Comparison of ENCODE assay signal across 14 cellular contexts in genomic region chr17:49815761-49816281, GRCh38. TPM values are rescaled to one million over a fixed set of nuclear protein-coding genes. Genes with fewer than 3 reads are reported as not detected.
DNase-seq lines count a peak whose midpoint lies in the region; ATAC-seq, FAIRE-seq and TF ChIP-seq lines count a peak whose summit lies in the region.
"Had no signal": no experiment of that assay in that cellular context is flagged by ENCODE, and none has a peak within 500 bp of the region (broad histone marks: within the 10 kb centered on the region; RNA-seq: fewer than 3 reads in every experiment).

No MANE protein-coding gene starts in this region.

- no TSS peak for BruUV-seq in mammary epithelial cell (replicated peaks; lab: Mats Ljungman, UMichigan)

- TF ChIP-seq CTCF in mammary epithelial cell (conservative IDR thresholded peaks at IDR 0.05 in 1 of 2, IDR thresholded peaks at IDR 0.05 in 1 of 2; ENCODE audit: extremely low read depth in 1 of 2, insufficient read depth in 1 of 2, low read depth in 1 of 2, low read length in 2 of 2) (no peak), keratinocyte (optimal IDR thresholded peaks at IDR 0.05 in 1 of 3, IDR thresholded peaks at IDR 0.05 in 1 of 3, conservative IDR thresholded peaks at IDR 0.05 in 1 of 3; ENCODE audit: extremely low read depth in 1 of 3, insufficient read depth in 2 of 3, low read length in 3 of 3) (no peak)

- H3K4me3 ChIP-seq in mammary epithelial cell (replicated peaks in 1 of 3; ENCODE audit: insufficient read depth in 1 of 3, low read depth in 2 of 3, low read length in 3 of 3) (no peak overlapping the region), keratinocyte (ENCODE audit: control insufficient read depth in 2 of 3, extremely low read depth in 1 of 3, insufficient read depth in 2 of 3, low read depth in 1 of 3, low read length in 3 of 3) (peak overlapping the region in 1 of 3 experiments; percentile 2)
- H3K4me3 ChIP-seq: A549, right lobe of liver, SJCRH30 had no signal

- H3K79me2 ChIP-seq in mammary epithelial cell (ENCODE audit: insufficient read depth, low read length) (peaks cover 3% of the 10 kb centered on the region), keratinocyte (ENCODE audit: control insufficient read depth, insufficient read depth, low read length) (no peaks in the 10 kb centered on the region)

- no peaks in the 10 kb centered on the region for H3K27me3 Mint-ChIP-seq in activated CD4-positive, alpha-beta T cell treated with anti-CD3 and anti-CD28 coated beads, Interleukin-2, amount 10 ng/mL, durations not matched to agents 24 days and 14 days

- intact Hi-C loops in activated CD4-positive, alpha-beta T cell treated with anti-CD3 and anti-CD28 coated beads, Interleukin-2, amount 10 ng/mL, durations not matched to agents 24 days and 14 days (cut with micrococcal nuclease): no loop called here
- intact Hi-C loops in mammary epithelial cell (cut with micrococcal nuclease): no loop called here
- intact Hi-C loops in posterior vena cava (cut with DNase I): no loop called here

- peak overlapping the region; percentile 56 for H3K27ac Mint-ChIP-seq in activated CD4-positive, alpha-beta T cell treated with anti-CD3 and anti-CD28 coated beads, Interleukin-2, amount 10 ng/mL, durations not matched to agents 24 days and 14 days

- in situ Hi-C loops in mammary epithelial cell (cut with MboI; ENCODE audit: low sequenced_read_pairs in 2 of 2): no loop called here

- H3K4me3 Mint-ChIP-seq in activated CD4-positive, alpha-beta T cell treated with anti-CD3 and anti-CD28 coated beads, Interleukin-2, amount 10 ng/mL, durations not matched to agents 24 days and 14 days: no peak overlapping the region

- H3K27ac ChIP-seq in mammary epithelial cell (ENCODE audit: insufficient read depth, low read depth, low read length) (peak overlapping the region; percentile 6), keratinocyte (ENCODE audit: control insufficient read depth, insufficient read depth, low read length) (peak overlapping the region; percentile 42), substantia nigra (ENCODE audit: low read depth, low read length, poor library complexity, severe bottlenecking) (peak overlapping the region; percentile 63)
- H3K27ac ChIP-seq: A549, right lobe of liver, SJCRH30 had no signal

- no peak for ATAC-seq in GM21381 (IDR thresholded peaks at IDR 0.05; ENCODE audit: unreplicated experiment)
- ATAC-seq: A549, right lobe of liver had no signal

- H3K9me3 ChIP-seq in mammary epithelial cell (replicated peaks; ENCODE audit: insufficient read depth, low read length): no peaks in the 10 kb centered on the region
- no peaks in the 10 kb centered on the region for H3K9me3 ChIP-seq in keratinocyte (ENCODE audit: control insufficient read depth, low read depth, low read length)
- H3K9me3 ChIP-seq: A549, right lobe of liver, SJCRH30 had no signal

- 17% methylated on average over 8 of the region's 9 CpGs for WGBS in mammary epithelial cell (ENCODE audit: low coverage, missing lambda C conversion rate)

- no peaks in the 10 kb centered on the region for H3K9me1 ChIP-seq in keratinocyte (ENCODE audit: control insufficient read depth, extremely low read depth, insufficient read depth, low read length)

- no peaks in the 10 kb centered on the region for H3K9me3 Mint-ChIP-seq in activated CD4-positive, alpha-beta T cell treated with anti-CD3 and anti-CD28 coated beads, Interleukin-2, amount 10 ng/mL, durations not matched to agents 24 days and 14 days

- CTCF ChIA-PET in mammary epithelial cell (lab: Charles Lee; ENCODE audit: low non-redundant PET): interaction anchor here (0.6 kb wide), 1 partner anchor 249 kb away, joined by 3 read pairs; no protein-coding TSS in a partner anchor

- DNase-seq in activated CD4-positive, alpha-beta T cell treated with anti-CD3 and anti-CD28 coated beads, Interleukin-2, amount 10 ng/mL, durations not matched to agents 24 days and 14 days: no peak
- no peak for DNase-seq in activated CD4-positive, alpha-beta T cell treated with anti-CD3 and anti-CD28 coated beads, Interleukin-2, amount 50 U/mL, for 1 hour
- DNase-seq in mammary epithelial cell (peak; percentile 41), keratinocyte (ENCODE audit: low read depth, low spot score) (no peak), substantia nigra (lab: John Stamatoyannopoulos, UW) (peak in 7 of 49 donors; percentile 4 to 28 (median 16)), NCI-H1436 (lab: John Stamatoyannopoulos, UW) (no peak), posterior vena cava (ENCODE audit: low spot score) (no peak)
- DNase-seq: activated effector memory CD4-positive, alpha-beta T cell treated with Interleukin-2 at 50 U/mL for 16 hours; NCI-H1694 treated with DMSO at 0.1 percent for 48 hours; right lobe of liver; SJCRH30 had no signal

- H4K20me1 ChIP-seq in mammary epithelial cell (ENCODE audit: insufficient read depth, low read length) (no peaks in the 10 kb centered on the region), keratinocyte (ENCODE audit: control insufficient read depth, extremely low read depth, insufficient read depth, low read length) (no peaks in the 10 kb centered on the region)

- no peak overlapping the region for H2AFZ ChIP-seq in mammary epithelial cell (ENCODE audit: low read depth, low read length)
- no peak overlapping the region for H2AFZ ChIP-seq in keratinocyte (ENCODE audit: control insufficient read depth, low read length)

- H3K4me1 ChIP-seq in mammary epithelial cell (ENCODE audit: insufficient read depth, low read length) (peaks cover 14% of the 10 kb centered on the region), keratinocyte (ENCODE audit: control insufficient read depth, extremely low read depth, insufficient read depth, low read length) (peaks cover 18% of the 10 kb centered on the region)
- H3K4me1 ChIP-seq: A549, right lobe of liver, SJCRH30 had no signal

- H3K4me2 ChIP-seq in mammary epithelial cell (ENCODE audit: insufficient read depth, low read depth, low read length) (peak overlapping the region; percentile 66), keratinocyte (ENCODE audit: control insufficient read depth, extremely low read depth, insufficient read depth, low read depth, low read length) (peak overlapping the region; percentile 60)
- H3K4me2 ChIP-seq: A549 had no signal

- peaks cover 54% of the 10 kb centered on the region for H3K36me3 Mint-ChIP-seq in activated CD4-positive, alpha-beta T cell treated with anti-CD3 and anti-CD28 coated beads, Interleukin-2, amount 10 ng/mL, durations not matched to agents 24 days and 14 days (ENCODE audit: low read depth)

- no peaks in the 10 kb centered on the region for H3K27me3 ChIP-seq in mammary epithelial cell (ENCODE audit: insufficient read depth, low read length)
- no peaks in the 10 kb centered on the region for H3K27me3 ChIP-seq in keratinocyte (ENCODE audit: control insufficient read depth, extremely low read depth, insufficient read depth, low read length)
- H3K27me3 ChIP-seq: right lobe of liver, SJCRH30 had no signal

- H3K9ac ChIP-seq in mammary epithelial cell (ENCODE audit: insufficient read depth, low read length) (no peak overlapping the region), keratinocyte (ENCODE audit: control insufficient read depth, extremely low read depth, insufficient read depth, low read length) (peak overlapping the region; percentile 28)

- FAIRE-seq in keratinocyte (lab: Jason Lieb, UNC): peak; percentile 73
- FAIRE-seq: A549, frontal cortex had no signal

- H3K36me3 ChIP-seq in mammary epithelial cell (ENCODE audit: insufficient read depth, low read length): peaks cover 13% of the 10 kb centered on the region
- peaks cover 10 to 24% of the 10 kb centered on the region in 2 experiments for H3K36me3 ChIP-seq in keratinocyte (ENCODE audit: control insufficient read depth in 2 of 2, extremely low read depth in 1 of 2, insufficient read depth in 2 of 2, low read length in 2 of 2)

- peaks cover 36% of the 10 kb centered on the region for H3K4me1 Mint-ChIP-seq in activated CD4-positive, alpha-beta T cell treated with anti-CD3 and anti-CD28 coated beads, Interleukin-2, amount 10 ng/mL, durations not matched to agents 24 days and 14 days

- dilution Hi-C loops in mammary epithelial cell (cut with HindIII; ENCODE audit: low sequenced_read_pairs) (no loop called here), keratinocyte (cut with MboI; ENCODE audit: extremely low pct_ligation_motif_present, low sequenced_read_pairs) (no loop called here)

RNA-seq across cellular contexts. Expression of gene KAT7, which starts 27.3 kb away (rescaled TPM):
- total RNA-seq in activated CD4-positive, alpha-beta T cell treated with anti-CD3 and anti-CD28 coated beads, Interleukin-2, amount 10 ng/mL, durations not matched to agents 24 days and 14 days: 67.2 and 75.2 TPM in 2 replicates
- total RNA-seq in mammary epithelial cell: 10 to 100 TPM; 22.5 to 43.2 TPM
- polyA plus RNA-seq in mammary epithelial cell: 15.7 TPM
- 54.0 TPM for polyA minus RNA-seq in mammary epithelial cell
- 8.0 to 22.8 TPM (median 19.7 TPM) in 3 replicates for polyA plus RNA-seq in keratinocyte
- polyA plus RNA-seq in keratinocyte (2011; ENCODE audit: low read depth): 13.6 TPM
- polyA plus RNA-seq in keratinocyte (2011; cell fraction: cytosol; rRNA removed): 12.8 and 16.6 TPM in 2 replicates
- polyA plus RNA-seq in keratinocyte (2011; cell fraction: nucleus; rRNA removed): 22.5 and 24.3 TPM in 2 replicates
- 11.0 and 16.1 TPM in 2 replicates for polyA plus RNA-seq in keratinocyte (2012; ENCODE audit: low replicate concordance)
- polyA minus RNA-seq in keratinocyte: 18.9 to 36.9 TPM (median 26.3 TPM) in 3 replicates
- polyA minus RNA-seq in keratinocyte (2011; cell fraction: cytosol; rRNA and poly(A)+ RNA removed): 14.0 TPM
- polyA minus RNA-seq in keratinocyte (2011; cell fraction: nucleus; rRNA and poly(A)+ RNA removed): 15.1 and 31.8 TPM in 2 replicates
- total RNA-seq in posterior vena cava: 10 to 100 TPM; 50.2 to 58.1 TPM

RNA-seq across cellular contexts. Expression of gene TAC4, which starts 32.0 kb away (rescaled TPM):
- not detected in 2 replicates for total RNA-seq in activated CD4-positive, alpha-beta T cell treated with anti-CD3 and anti-CD28 coated beads, Interleukin-2, amount 10 ng/mL, durations not matched to agents 24 days and 14 days
- not detected for total RNA-seq in mammary epithelial cell
- polyA plus RNA-seq in mammary epithelial cell: not detected
- polyA minus RNA-seq in mammary epithelial cell: not detected
- polyA plus RNA-seq in keratinocyte: not detected in 3 replicates
- not detected for polyA plus RNA-seq in keratinocyte (2011; ENCODE audit: low read depth)
- not detected in 2 replicates for polyA plus RNA-seq in keratinocyte (2011; cell fraction: cytosol; rRNA removed)
- not detected in 2 replicates for polyA plus RNA-seq in keratinocyte (2011; cell fraction: nucleus; rRNA removed)
- not detected in 2 replicates for polyA plus RNA-seq in keratinocyte (2012; ENCODE audit: low replicate concordance)
- not detected in 3 replicates for polyA minus RNA-seq in keratinocyte
- polyA minus RNA-seq in keratinocyte (2011; cell fraction: cytosol; rRNA and poly(A)+ RNA removed): not detected
- not detected in 2 replicates for polyA minus RNA-seq in keratinocyte (2011; cell fraction: nucleus; rRNA and poly(A)+ RNA removed)
- total RNA-seq in posterior vena cava: not detected
- total RNA-seq: frontal cortex, right lobe of liver, SJCRH30 had no signal
- polyA plus RNA-seq: A549 had no signal

RNA-seq across cellular contexts. Expression of gene FAM117A, which starts 51.9 kb away (rescaled TPM):
- total RNA-seq in activated CD4-positive, alpha-beta T cell treated with anti-CD3 and anti-CD28 coated beads, Interleukin-2, amount 10 ng/mL, durations not matched to agents 24 days and 14 days: 10.9 and 11.1 TPM in 2 replicates
- 1 to 10 TPM; 2.8 to 5.9 TPM for total RNA-seq in mammary epithelial cell
- 8.8 TPM for polyA plus RNA-seq in mammary epithelial cell
- polyA minus RNA-seq in mammary epithelial cell: 14.2 TPM
- polyA plus RNA-seq in keratinocyte: 4.7 to 5.3 TPM (median 5.3 TPM) in 3 replicates
- polyA plus RNA-seq in keratinocyte (2011; ENCODE audit: low read depth): 1.1 TPM
- 5.1 and 6.4 TPM in 2 replicates for polyA plus RNA-seq in keratinocyte (2011; cell fraction: cytosol; rRNA removed)
- polyA plus RNA-seq in keratinocyte (2011; cell fraction: nucleus; rRNA removed): 4.0 and 5.2 TPM in 2 replicates
- 3.3 and 4.9 TPM in 2 replicates for polyA plus RNA-seq in keratinocyte (2012; ENCODE audit: low replicate concordance)
- polyA minus RNA-seq in keratinocyte: 3.2 to 11.7 TPM (median 4.5 TPM) in 3 replicates
- 11.3 TPM for polyA minus RNA-seq in keratinocyte (2011; cell fraction: cytosol; rRNA and poly(A)+ RNA removed)
- 1.8 and 3.5 TPM in 2 replicates for polyA minus RNA-seq in keratinocyte (2011; cell fraction: nucleus; rRNA and poly(A)+ RNA removed)
- 10 to 100 TPM in 1 of 2 donors, 1 to 10 TPM in 1; 6.5 to 11.1 TPM for total RNA-seq in posterior vena cava

Comparison
In these comparisons a context has a peak if more than half of its experiments do, and no peak if none do; other contexts are left out.
1. H3K27ac ChIP-seq: peak in every context shown above with its lines; median percentile 63 in substantia nigra; 42 in keratinocyte; 6 in mammary epithelial cell.